29 cellular contexts compared by ENCODE assay signal in genomic region chr6:156560476-156560875, GRCh38.
"Had no signal": no experiment of that assay in that cellular context is flagged by ENCODE, and none has a peak within 500 bp of the region (broad histone marks: within the 10 kb centered on the region; RNA-seq: fewer than 3 reads in every experiment).

No MANE protein-coding gene starts in this region.

- H3K27ac ChIP-seq: coronary artery, dorsolateral prefrontal cortex, epithelial cell of prostate, esophagus squamous epithelium, gastroesophageal sphincter, heart right ventricle, left ventricle myocardium inferior, lower lobe of right lung had no signal

- FAIRE-seq: colon, endometrium had no signal

- H3K27me3 ChIP-seq: dorsolateral prefrontal cortex, esophagus squamous epithelium, gastroesophageal sphincter, heart right ventricle had no signal

- H3K4me1 ChIP-seq: lower lobe of right lung had no signal

- H3K36me3 ChIP-seq: esophagus squamous epithelium, gastroesophageal sphincter, heart right ventricle, left ventricle myocardium inferior, lower lobe of right lung had no signal

- H3K4me3 ChIP-seq: coronary artery, dorsolateral prefrontal cortex, esophagus squamous epithelium, gastroesophageal sphincter, heart right ventricle, left ventricle myocardium inferior, lower lobe of right lung, mucosa of descending colon had no signal

- DNase-seq: dermis blood vessel endothelial cell; dorsolateral prefrontal cortex; effector CD4-positive, alpha-beta T cell; effector memory CD8-positive, alpha-beta T cell; endodermal cell; erythroblast; esophagus squamous epithelium; foreskin fibroblast; foreskin melanocyte; glutamatergic neuron; head of caudate nucleus; heart right ventricle; hippocampal formation; immature natural killer cell; islet precursor cell; kidney; kidney glomerular epithelial cell; left colon; left ventricle myocardium inferior; lower lobe of right lung; mesenchymal stem cell; mucosa of descending colon; naive B cell; naive thymus-derived CD8-positive, alpha-beta T cell had no signal

- H3K9me3 ChIP-seq: esophagus squamous epithelium had no signal
